9 cellular contexts compared by ENCODE assay signal in genomic region chr14:91398707-91399106, GRCh38. TPM values are rescaled to one million over a fixed set of nuclear protein-coding genes. Genes with fewer than 3 reads are reported as not detected.
DNase-seq lines count a peak whose midpoint lies in the region; ATAC-seq and TF ChIP-seq lines count a peak whose summit lies in the region.
"Had no signal": no experiment of that assay in that cellular context is flagged by ENCODE, and none has a peak within 500 bp of the region (broad histone marks: within the 10 kb centered on the region; RNA-seq: fewer than 3 reads in every experiment).

No MANE protein-coding gene starts in this region.

- TF ChIP-seq POLR2A in stomach (IDR thresholded peaks at IDR 0.05), result no peak

- H3K4me1 ChIP-seq in Panc1 (ENCODE audit: control insufficient read depth, insufficient read depth, low read length), result peaks cover 21% of the 10 kb centered on the region
- peaks cover 6% of the 10 kb centered on the region for H3K4me1 ChIP-seq in endodermal cell (ENCODE audit: control insufficient read depth, insufficient read depth, low read length)
- H3K4me1 ChIP-seq in stomach, result peaks cover 63 to 88% (median 70%) of the 10 kb centered on the region in 4 donors

- DNase-seq in activated T-cell treated with anti-CD3 and anti-CD28 coated beads, Interleukin-2, amount 50 U/mL, for 72 hours, result no peak
- DNase-seq in activated T-cell treated with anti-CD3 and anti-CD28 coated beads for 4 hours (no peak), Panc1 (ENCODE audit: low read depth, low spot score) (no peak), endodermal cell (peak; percentile 53), stomach (no peak), NCI-H774 (lab: John Stamatoyannopoulos, UW) (no peak)
- no peak for DNase-seq in stimulated activated CD4-positive, alpha-beta T cell treated with anti-CD3 and anti-CD28 coated beads, Interleukin-4, amount 100 ng/mL, for 1 hour

- no peaks in the 10 kb centered on the region for H3K9me3 ChIP-seq in Panc1 (ENCODE audit: control insufficient read depth, insufficient read depth, low read depth, low read length)
- H3K9me3 ChIP-seq in endodermal cell (ENCODE audit: control insufficient read depth, low read length), result peaks cover 5% of the 10 kb centered on the region
- H3K9me3 ChIP-seq in stomach, result no peaks in the 10 kb centered on the region

- H3K27me3 ChIP-seq in Panc1 (ENCODE audit: control insufficient read depth, insufficient read depth, low read length), result no peaks in the 10 kb centered on the region
- H3K27me3 ChIP-seq in endodermal cell (ENCODE audit: control insufficient read depth, insufficient read depth, low read length, poor library complexity, severe bottlenecking), result no peaks in the 10 kb centered on the region
- H3K27me3 ChIP-seq in stomach, result no peaks in the 10 kb centered on the region

- peaks cover 7 to 17% of the 10 kb centered on the region in 2 donors for H3K36me3 Mint-ChIP-seq in activated T-cell treated with anti-CD3 and anti-CD28 coated beads, Interleukin-2, amount 50 U/mL, for 72 hours (ENCODE audit: insufficient read depth in 2 of 2)
- peaks cover 2% of the 10 kb centered on the region for H3K36me3 Mint-ChIP-seq in endodermal cell (ENCODE audit: low read depth)

- H3K9ac ChIP-seq in endodermal cell (ENCODE audit: extremely low read depth, low read length, poor library complexity, severe bottlenecking), result no peak overlapping the region

- H3K27me3 Mint-ChIP-seq in activated T-cell treated with anti-CD3 and anti-CD28 coated beads, Interleukin-2, amount 50 U/mL, for 72 hours (ENCODE audit: low read depth), result no peaks in the 10 kb centered on the region
- no peaks in the 10 kb centered on the region for H3K27me3 Mint-ChIP-seq in endodermal cell (ENCODE audit: insufficient read depth)

- peaks cover 97% of the 10 kb centered on the region for H3K4me1 Mint-ChIP-seq in activated T-cell treated with anti-CD3 and anti-CD28 coated beads, Interleukin-2, amount 50 U/mL, for 72 hours (ENCODE audit: low read depth)
- peaks cover 64% of the 10 kb centered on the region for H3K4me1 Mint-ChIP-seq in endodermal cell

- H3K4me3 ChIP-seq in Panc1 (ENCODE audit: low read depth in 2 of 2, low read length in 2 of 2) (no peak overlapping the region), endodermal cell (ENCODE audit: low read length) (no peak overlapping the region), stomach (no peak overlapping the region)
- H3K4me3 ChIP-seq: cardiac muscle cell had no signal

- in situ Hi-C loops in Panc1 (cut with HindIII; ENCODE audit: low pct_unique_long_range_greater_than_20kb, low sequenced_read_pairs), result no loop called here

- intact Hi-C loops in Panc1 (cut with micrococcal nuclease; ENCODE audit: unreplicated experiment), result no loop called here
- intact Hi-C loops in stomach (cut with DNase I; ENCODE audit: low total_unique reads), result no loop called here

- no TSS peak for BruUV-seq in Panc1 (replicated peaks; lab: Mats Ljungman, UMichigan)

- H3K27ac ChIP-seq in Panc1 (ENCODE audit: low read length) (no peak overlapping the region), endodermal cell (ENCODE audit: low read depth, low read length) (no peak overlapping the region), stomach (peak overlapping the region; percentile 32 to 93 (median 66))
- H3K27ac ChIP-seq: cardiac muscle cell had no signal

- POLR2A ChIA-PET in Panc1 (lab: Charles Lee), result no interaction called here

- peak overlapping the region; percentile 97 for H3K27ac Mint-ChIP-seq in activated T-cell treated with anti-CD3 and anti-CD28 coated beads, Interleukin-2, amount 50 U/mL, for 72 hours
- H3K27ac Mint-ChIP-seq in endodermal cell, result peak overlapping the region; percentile 53

- TF ChIP-seq CTCF in Panc1 (IDR thresholded peaks at IDR 0.05), result no peak
- TF ChIP-seq CTCF in endodermal cell (conservative IDR thresholded peaks at IDR 0.05), result no peak
- no peak for TF ChIP-seq CTCF in stomach (IDR thresholded peaks at IDR 0.05)

- H3K9me3 Mint-ChIP-seq in activated T-cell treated with anti-CD3 and anti-CD28 coated beads, Interleukin-2, amount 50 U/mL, for 72 hours, result no peaks in the 10 kb centered on the region
- H3K9me3 Mint-ChIP-seq in endodermal cell, result peaks cover 1% of the 10 kb centered on the region

- H3K36me3 ChIP-seq in Panc1 (ENCODE audit: control insufficient read depth, insufficient read depth, low read length) (no peaks in the 10 kb centered on the region), endodermal cell (ENCODE audit: control insufficient read depth, insufficient read depth, low read length) (no peaks in the 10 kb centered on the region), stomach (no peaks in the 10 kb centered on the region)
- H3K36me3 ChIP-seq: cardiac muscle cell had no signal

- no peak for TF ChIP-seq EP300 in stomach (IDR thresholded peaks at IDR 0.05)

- H3K4me3 Mint-ChIP-seq in activated T-cell treated with anti-CD3 and anti-CD28 coated beads, Interleukin-2, amount 50 U/mL, for 72 hours, result peak overlapping the region; percentile 99 to 100
- no peak overlapping the region for H3K4me3 Mint-ChIP-seq in endodermal cell

- CTCF ChIA-PET in Panc1 (lab: Charles Lee), result no interaction called here

- WGBS in endodermal cell (ENCODE audit: insufficient coverage in 1 of 2, insufficient read length in 1 of 2), 2 experiments, result 81 to 82% methylated on average over 2 to 6 of the region's 6 CpGs
- 61 to 71% (median 63%) methylated on average over 5 to 6 of the region's 6 CpGs for WGBS in stomach, 5 donors

- ATAC-seq in activated T-cell treated with anti-CD3 and anti-CD28 coated beads, Interleukin-2, amount 50 U/mL, for 72 hours (replicated peaks in 1 of 2), result peak in 1 of 2 donors; percentile 20
- ATAC-seq in Panc1, result peak; percentile 59
- ATAC-seq in GM21447 (IDR thresholded peaks at IDR 0.05; ENCODE audit: unreplicated experiment), result no peak

RNA-seq across cellular contexts. Expression of gene CCDC88C, which starts 18.9 kb away (rescaled TPM):
- total RNA-seq in activated T-cell treated with anti-CD3 and anti-CD28 coated beads, Interleukin-2, amount 50 U/mL, for 72 hours, result 100 to 1,000 TPM; 103 to 111 TPM
- total RNA-seq in Panc1 (2021; ENCODE audit: unreplicated experiment) (21.3 TPM), endodermal cell (10 to 100 TPM; 50.0 to 50.5 TPM), stomach (10 to 100 TPM; 19.3 to 66.9 (median 41.5) TPM)
- 20.1 TPM for polyA plus RNA-seq in Panc1 (2012; ENCODE audit: insufficient read length)
- polyA plus RNA-seq in endodermal cell (2013, experiment 1 of 2), result 26.5 TPM
- 22.2 TPM for polyA plus RNA-seq in endodermal cell (2013, experiment 2 of 2)
- polyA plus RNA-seq in stomach, result 10 to 100 TPM; 10.5 to 13.0 (median 12.4) TPM

Comparison
In these comparisons a context has a peak if more than half of its experiments do, and no peak if none do; other contexts are left out.
1. H3K27ac ChIP-seq: peak in stomach (5 of 5); none in Panc1 (single experiment) and endodermal cell (single experiment).